Comparison of ENCODE assay signal across 15 cellular contexts in genomic region chr7:29478687-29479086, GRCh38.
DNase-seq lines count a peak whose midpoint lies in the region; ATAC-seq and TF ChIP-seq lines count a peak whose summit lies in the region.
"Had no signal": no experiment of that assay in that cellular context is flagged by ENCODE, and none has a peak within 500 bp of the region (broad histone marks: within the 10 kb centered on the region; RNA-seq: fewer than 3 reads in every experiment).

No MANE protein-coding gene starts in this region.

- TF ChIP-seq CTCF in left ventricle myocardium inferior (IDR thresholded peaks at IDR 0.05; ENCODE audit: borderline replicate concordance) (no peak), dorsolateral prefrontal cortex (IDR thresholded peaks at IDR 0.05 in 54 of 56, conservative IDR thresholded peaks at IDR 0.05 in 2 of 56; ENCODE audit: low read depth in 1 of 56, partially characterized antibody in 56 of 56) (no peak), smooth muscle cell (IDR thresholded peaks at IDR 0.05; ENCODE audit: borderline replicate concordance, insufficient read depth, poor library complexity, severe bottlenecking) (no peak), colonic mucosa (IDR thresholded peaks at IDR 0.05) (no peak)

- H3K79me2 ChIP-seq in smooth muscle cell (ENCODE audit: low read depth) = peaks cover 3% of the 10 kb centered on the region

- H3K9me3 ChIP-seq in left ventricle myocardium inferior (replicated peaks) (no peaks in the 10 kb centered on the region), smooth muscle cell (replicated peaks; ENCODE audit: low read depth) (no peaks in the 10 kb centered on the region), colonic mucosa (no peaks in the 10 kb centered on the region)
- H3K9me3 ChIP-seq: BLaER1 had no signal

- no peaks in the 10 kb centered on the region for H3F3A ChIP-seq in smooth muscle cell (ENCODE audit: low read depth)

- H3K36me3 ChIP-seq in left ventricle myocardium inferior = no peaks in the 10 kb centered on the region
- no peaks in the 10 kb centered on the region for H3K36me3 ChIP-seq in smooth muscle cell (ENCODE audit: low read depth)
- no peaks in the 10 kb centered on the region for H3K36me3 ChIP-seq in colonic mucosa
- H3K36me3 ChIP-seq: BLaER1 had no signal

- intact Hi-C loops in left ventricle myocardium inferior (cut with micrococcal nuclease) (no loop called here), cardiac septum (cut with DNase I) (no loop called here), dorsolateral prefrontal cortex (cut with DNase I) (loop anchor here in 1 of 2 donors (5.0 kb wide), 1 partner anchor 66 kb away; no protein-coding TSS in a partner anchor), colonic mucosa (cut with DNase I) (no loop called here)

- H2AFZ ChIP-seq in smooth muscle cell (ENCODE audit: low read depth) = no peak overlapping the region

- 85% methylated on average over 4 of the region's 4 CpGs for WGBS in smooth muscle cell (ENCODE audit: low lambda C conversion rate)

- no peak for ATAC-seq in HG02970 (IDR thresholded peaks at IDR 0.05; ENCODE audit: low FRiP score, unreplicated experiment)
- ATAC-seq: GM12878 had no signal

- H3K4me1 ChIP-seq in left ventricle myocardium inferior (peaks cover 68% of the 10 kb centered on the region), smooth muscle cell (ENCODE audit: low read depth) (peaks cover 38% of the 10 kb centered on the region), colonic mucosa (no peaks in the 10 kb centered on the region)
- H3K4me1 ChIP-seq: BLaER1 had no signal

- H3K4me3 ChIP-seq in left ventricle myocardium inferior = no peak overlapping the region
- H3K4me3 ChIP-seq in dorsolateral prefrontal cortex = peak overlapping the region in 1 of 59 donors; percentile 68
- H3K4me3 ChIP-seq in smooth muscle cell = no peak overlapping the region
- H3K4me3 ChIP-seq in colonic mucosa = no peak overlapping the region
- H3K4me3 ChIP-seq: BLaER1, GM12878 had no signal

- H3K9ac ChIP-seq in smooth muscle cell (ENCODE audit: low read depth) (no peak overlapping the region), colonic mucosa (ENCODE audit: low read depth in 2 of 2, low read length in 2 of 2) (no peak overlapping the region)
- H3K9ac ChIP-seq: BLaER1 had no signal

- H4K20me1 ChIP-seq in smooth muscle cell (ENCODE audit: low read depth) = no peaks in the 10 kb centered on the region
- H4K20me1 ChIP-seq: BLaER1 had no signal

- DNase-seq in left ventricle myocardium inferior (no peak), cardiac septum (ENCODE audit: low spot score) (no peak), dorsolateral prefrontal cortex (no peak), smooth muscle cell (lab: John Stamatoyannopoulos, UW; ENCODE audit: unreplicated experiment) (no peak), colonic mucosa (no peak), COLO829 (ENCODE audit: low spot score) (no peak)
- DNase-seq: 8988T, AML-193, Calu3, DMS79, GOT3, H9 had no signal

- H3K27me3 ChIP-seq in left ventricle myocardium inferior (ENCODE audit: low read depth) = no peaks in the 10 kb centered on the region
- H3K27me3 ChIP-seq in dorsolateral prefrontal cortex = no peaks in the 10 kb centered on the region
- H3K27me3 ChIP-seq in smooth muscle cell (ENCODE audit: low read depth) = no peaks in the 10 kb centered on the region
- no peaks in the 10 kb centered on the region for H3K27me3 ChIP-seq in colonic mucosa
- H3K27me3 ChIP-seq: BLaER1 had no signal

- H3K27ac ChIP-seq in left ventricle myocardium inferior (replicated peaks) = peak overlapping the region; percentile 80
- H3K27ac ChIP-seq in dorsolateral prefrontal cortex = peak overlapping the region; percentile 40 to 100 (median 97)
- H3K27ac ChIP-seq in smooth muscle cell (ENCODE audit: low read depth) = no peak overlapping the region
- no peak overlapping the region for H3K27ac ChIP-seq in colonic mucosa
- H3K27ac ChIP-seq: BLaER1 had no signal

- H3K4me2 ChIP-seq in smooth muscle cell = peak overlapping the region; percentile 66
- H3K4me2 ChIP-seq: BLaER1 had no signal

Comparison
In these comparisons a context has a peak if more than half of its experiments do, and no peak if none do; other contexts are left out.
1. H3K27ac ChIP-seq: peak in left ventricle myocardium inferior (single experiment) and dorsolateral prefrontal cortex (59 of 59); none in smooth muscle cell (single experiment) and colonic mucosa (single experiment).